In the genomic region with DNA sequence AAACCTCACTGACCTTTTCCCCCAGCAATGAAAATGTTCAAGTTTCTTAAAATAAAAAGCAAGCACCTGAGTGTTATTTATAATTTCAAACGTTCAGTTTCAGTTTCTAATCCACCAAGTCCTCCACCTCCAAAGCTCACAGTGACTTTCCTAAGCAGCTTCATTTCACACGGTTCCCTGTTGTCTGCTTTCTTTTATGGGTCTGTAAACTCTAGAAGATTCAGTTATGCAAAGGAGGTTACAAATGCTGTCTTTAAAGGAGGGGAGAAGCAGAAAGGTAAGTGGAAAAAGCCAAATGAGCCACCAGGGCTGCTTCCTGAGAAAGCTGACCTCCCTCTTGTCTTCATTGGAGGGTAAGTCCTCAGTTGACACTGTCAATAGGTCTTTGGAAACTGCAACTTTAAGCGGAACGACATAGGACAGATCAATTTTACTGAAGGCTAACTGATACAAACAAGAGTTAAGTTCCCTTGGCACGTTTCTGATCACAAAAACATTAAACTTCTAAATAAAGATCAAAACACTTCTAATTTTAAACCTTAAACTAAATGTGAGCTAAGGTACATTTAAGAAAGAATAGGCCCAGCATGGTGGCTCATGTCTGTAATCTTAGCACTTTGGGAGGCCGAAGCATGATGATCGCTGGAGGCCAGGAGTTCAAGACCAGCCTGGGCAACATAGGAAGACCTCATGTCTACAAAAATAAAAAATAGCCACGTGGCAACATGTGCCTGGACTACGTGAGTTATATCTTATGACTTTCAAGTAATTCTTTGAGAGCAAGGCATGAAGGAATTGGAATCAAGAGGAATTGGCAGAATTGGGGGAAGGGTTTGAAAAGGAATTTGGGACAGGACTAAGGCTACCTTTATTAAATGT, we compare ENCODE assay signal across 1 cellular context.
TF ChIP-seq lines count a peak whose summit lies in the region.

No MANE protein-coding gene starts in this region.

TF ChIP-seq in HCT116, 20 proteins besides CTCF, POLR2A, EP300 and RAD21 (continued from another document):
- TF ChIP-seq POLR2AphosphoS5 (IDR thresholded peaks at IDR 0.05; ENCODE audit: low read depth, low read length) (no peak), EZH2phosphoT487 (IDR thresholded peaks at IDR 0.05; ENCODE audit: borderline replicate concordance) (no peak), YY1 (IDR thresholded peaks at IDR 0.05; ENCODE audit: extremely low read depth, insufficient replicate concordance, low read depth, low read length) (no peak), FOSL1 (IDR thresholded peaks at IDR 0.05; ENCODE audit: low read depth) (no peak), TCF7L2 (IDR thresholded peaks at IDR 0.05; ENCODE audit: borderline replicate concordance, extremely low read depth, insufficient read depth, insufficient read length) (no peak), CEBPB (IDR thresholded peaks at IDR 0.05; ENCODE audit: low read depth) (no peak), EGR1 (IDR thresholded peaks at IDR 0.05; ENCODE audit: low read depth) (no peak), ZNF274 (IDR thresholded peaks at IDR 0.05; ENCODE audit: low read depth, low read length) (no peak), EZH2 (IDR thresholded peaks at IDR 0.05) (no peak), ELF1 (IDR thresholded peaks at IDR 0.05; ENCODE audit: borderline replicate concordance, low read depth) (no peak)
- TF ChIP-seq, protein P1, sequence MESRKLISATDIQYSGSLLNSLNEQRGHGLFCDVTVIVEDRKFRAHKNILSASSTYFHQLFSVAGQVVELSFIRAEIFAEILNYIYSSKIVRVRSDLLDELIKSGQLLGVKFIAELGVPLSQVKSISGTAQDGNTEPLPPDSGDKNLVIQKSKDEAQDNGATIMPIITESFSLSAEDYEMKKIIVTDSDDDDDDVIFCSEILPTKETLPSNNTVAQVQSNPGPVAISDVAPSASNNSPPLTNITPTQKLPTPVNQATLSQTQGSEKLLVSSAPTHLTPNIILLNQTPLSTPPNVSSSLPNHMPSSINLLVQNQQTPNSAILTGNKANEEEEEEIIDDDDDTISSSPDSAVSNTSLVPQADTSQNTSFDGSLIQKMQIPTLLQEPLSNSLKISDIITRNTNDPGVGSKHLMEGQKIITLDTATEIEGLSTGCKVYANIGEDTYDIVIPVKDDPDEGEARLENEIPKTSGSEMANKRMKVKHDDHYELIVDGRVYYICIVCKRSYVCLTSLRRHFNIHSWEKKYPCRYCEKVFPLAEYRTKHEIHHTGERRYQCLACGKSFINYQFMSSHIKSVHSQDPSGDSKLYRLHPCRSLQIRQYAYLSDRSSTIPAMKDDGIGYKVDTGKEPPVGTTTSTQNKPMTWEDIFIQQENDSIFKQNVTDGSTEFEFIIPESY (IDR thresholded peaks at IDR 0.05; ENCODE audit: extremely low read depth, insufficient replicate concordance, low read length) = no peak
- TF ChIP-seq, protein P2, sequence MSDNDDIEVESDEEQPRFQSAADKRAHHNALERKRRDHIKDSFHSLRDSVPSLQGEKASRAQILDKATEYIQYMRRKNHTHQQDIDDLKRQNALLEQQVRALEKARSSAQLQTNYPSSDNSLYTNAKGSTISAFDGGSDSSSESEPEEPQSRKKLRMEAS (IDR thresholded peaks at IDR 0.05) = no peak
- TF ChIP-seq, protein P3, sequence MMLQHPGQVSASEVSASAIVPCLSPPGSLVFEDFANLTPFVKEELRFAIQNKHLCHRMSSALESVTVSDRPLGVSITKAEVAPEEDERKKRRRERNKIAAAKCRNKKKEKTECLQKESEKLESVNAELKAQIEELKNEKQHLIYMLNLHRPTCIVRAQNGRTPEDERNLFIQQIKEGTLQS (IDR thresholded peaks at IDR 0.05) = no peak
- TF ChIP-seq, protein P4, sequence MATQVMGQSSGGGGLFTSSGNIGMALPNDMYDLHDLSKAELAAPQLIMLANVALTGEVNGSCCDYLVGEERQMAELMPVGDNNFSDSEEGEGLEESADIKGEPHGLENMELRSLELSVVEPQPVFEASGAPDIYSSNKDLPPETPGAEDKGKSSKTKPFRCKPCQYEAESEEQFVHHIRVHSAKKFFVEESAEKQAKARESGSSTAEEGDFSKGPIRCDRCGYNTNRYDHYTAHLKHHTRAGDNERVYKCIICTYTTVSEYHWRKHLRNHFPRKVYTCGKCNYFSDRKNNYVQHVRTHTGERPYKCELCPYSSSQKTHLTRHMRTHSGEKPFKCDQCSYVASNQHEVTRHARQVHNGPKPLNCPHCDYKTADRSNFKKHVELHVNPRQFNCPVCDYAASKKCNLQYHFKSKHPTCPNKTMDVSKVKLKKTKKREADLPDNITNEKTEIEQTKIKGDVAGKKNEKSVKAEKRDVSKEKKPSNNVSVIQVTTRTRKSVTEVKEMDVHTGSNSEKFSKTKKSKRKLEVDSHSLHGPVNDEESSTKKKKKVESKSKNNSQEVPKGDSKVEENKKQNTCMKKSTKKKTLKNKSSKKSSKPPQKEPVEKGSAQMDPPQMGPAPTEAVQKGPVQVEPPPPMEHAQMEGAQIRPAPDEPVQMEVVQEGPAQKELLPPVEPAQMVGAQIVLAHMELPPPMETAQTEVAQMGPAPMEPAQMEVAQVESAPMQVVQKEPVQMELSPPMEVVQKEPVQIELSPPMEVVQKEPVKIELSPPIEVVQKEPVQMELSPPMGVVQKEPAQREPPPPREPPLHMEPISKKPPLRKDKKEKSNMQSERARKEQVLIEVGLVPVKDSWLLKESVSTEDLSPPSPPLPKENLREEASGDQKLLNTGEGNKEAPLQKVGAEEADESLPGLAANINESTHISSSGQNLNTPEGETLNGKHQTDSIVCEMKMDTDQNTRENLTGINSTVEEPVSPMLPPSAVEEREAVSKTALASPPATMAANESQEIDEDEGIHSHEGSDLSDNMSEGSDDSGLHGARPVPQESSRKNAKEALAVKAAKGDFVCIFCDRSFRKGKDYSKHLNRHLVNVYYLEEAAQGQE (IDR thresholded peaks at IDR 0.05; ENCODE audit: low read depth) = no peak
